25 cellular contexts compared by ENCODE assay signal in the genomic region with DNA sequence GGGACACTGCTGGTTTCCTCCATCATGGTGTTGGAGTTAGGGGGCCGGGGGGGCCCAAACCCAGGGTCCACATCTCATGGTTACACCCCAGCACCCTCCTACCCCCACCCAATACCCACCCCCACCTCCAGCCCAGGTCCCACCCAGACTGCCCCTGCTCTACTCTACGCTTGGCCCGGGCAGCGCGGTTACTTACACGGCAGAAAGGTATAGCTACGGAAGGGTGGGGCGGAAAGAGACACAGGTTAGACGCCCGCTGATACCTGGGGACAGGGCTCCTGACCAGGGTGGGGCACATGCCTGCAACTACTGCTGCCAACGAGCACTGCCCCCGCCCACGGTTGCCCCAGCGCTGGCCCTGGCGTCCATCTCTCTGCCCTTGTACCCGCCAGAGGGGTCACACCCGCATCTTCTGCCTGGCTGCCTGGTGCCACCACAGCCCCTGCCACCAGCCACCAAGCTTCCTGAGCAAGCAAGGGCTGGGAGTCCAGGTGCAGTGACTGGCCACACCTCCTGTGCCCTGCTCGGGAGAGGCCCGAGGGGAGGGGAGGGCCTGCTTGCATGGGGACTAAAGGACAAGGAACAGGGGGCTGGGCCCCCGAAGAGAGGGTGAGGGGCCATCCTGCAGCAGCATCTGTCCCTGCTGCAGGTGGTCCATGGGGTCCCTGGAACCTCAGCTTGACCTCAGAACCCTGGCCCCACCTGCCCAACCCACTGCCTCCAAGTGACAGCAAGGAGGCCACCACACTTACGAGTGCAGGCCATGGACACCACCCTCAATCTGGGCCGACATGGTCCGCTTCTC. TPM values are rescaled to one million over a fixed set of nuclear protein-coding genes. Genes with fewer than 3 reads are reported as not detected.
DNase-seq lines count a peak whose midpoint lies in the region; ATAC-seq, FAIRE-seq and TF ChIP-seq lines count a peak whose summit lies in the region.
"Had no signal": no experiment of that assay in that cellular context is flagged by ENCODE, and none has a peak within 500 bp of the region (broad histone marks: within the 10 kb centered on the region; RNA-seq: fewer than 3 reads in every experiment).

No MANE protein-coding gene starts in this region.

- no peak overlapping the region for H2BK120ac ChIP-seq in neuronal stem cell (ENCODE audit: low read depth, low read length)

- no peaks in the 10 kb centered on the region for H3K9me3 Mint-ChIP-seq in type B pancreatic cell
- H3K9me3 Mint-ChIP-seq in CD8-positive, alpha-beta T cell, result no peaks in the 10 kb centered on the region
- H3K9me3 Mint-ChIP-seq: CD14-positive monocyte; CD4-positive, alpha-beta T cell; H9 had no signal

- peak overlapping the region; percentile 25 for H3K14ac ChIP-seq in neuronal stem cell (ENCODE audit: low read length)

- ATAC-seq in RWPE2 (ENCODE audit: low read depth), result no peak
- ATAC-seq in CD8-positive, alpha-beta T cell, result no peak
- ATAC-seq: A549, HCT116 had no signal

- TF ChIP-seq CTCF in RWPE2 (IDR thresholded peaks at IDR 0.05; ENCODE audit: poor library complexity, severe bottlenecking) (no peak), type B pancreatic cell (conservative IDR thresholded peaks at IDR 0.05) (no peak)
- no peak for TF ChIP-seq CTCF in CD8-positive, alpha-beta T cell (IDR thresholded peaks at IDR 0.05)

- DNase-seq in H7, result peak; percentile 41
- peak; percentile 63 for DNase-seq in RWPE2 (ENCODE audit: low spot score)
- DNase-seq in neuronal stem cell (ENCODE audit: low spot score), result no peak
- peak; percentile 41 for DNase-seq in small intestine
- DNase-seq in type B pancreatic cell (ENCODE audit: extremely low spot score, unreplicated experiment), result no peak
- DNase-seq in CD8-positive, alpha-beta T cell, result no peak
- no peak for DNase-seq in activated CD4-positive, CD25-positive, alpha-beta regulatory T cell (lab: John Stamatoyannopoulos, UW)
- DNase-seq: 8988T; ACHN; AML-193; BE2C; CD4-positive, alpha-beta T cell; COR-L47; DMS153; DND-41; GM23248; H9 had no signal

- H3K4me3 Mint-ChIP-seq in type B pancreatic cell, result no peak overlapping the region
- H3K4me3 Mint-ChIP-seq in CD8-positive, alpha-beta T cell, result no peak overlapping the region
- H3K4me3 Mint-ChIP-seq: CD14-positive monocyte; CD4-positive, alpha-beta T cell; H9 had no signal

- H4K91ac ChIP-seq in neuronal stem cell (ENCODE audit: low read depth, low read length, poor library complexity), result no peak overlapping the region

- no peak overlapping the region for H3K4me2 ChIP-seq in neuronal stem cell (ENCODE audit: insufficient read depth, low read length, poor library complexity, severe bottlenecking)
- H3K4me2 ChIP-seq: A549; BLaER1 treated with 17β-estradiol and CSF1 and Interleukin-3, amounts not matched to agents 10 nM and 100 nM had no signal

- H3K4me3 ChIP-seq in H7 (ENCODE audit: insufficient read depth, low read depth, low read length) (no peak overlapping the region), RWPE2 (ENCODE audit: severe bottlenecking) (no peak overlapping the region), neuronal stem cell (ENCODE audit: low read length in 2 of 2) (no peak overlapping the region), small intestine (ENCODE audit: low read depth in 1 of 2, low read length in 2 of 2) (no peak overlapping the region)
- H3K4me3 ChIP-seq in CD8-positive, alpha-beta T cell (ENCODE audit: low read depth, low read length), result no peak overlapping the region
- H3K4me3 ChIP-seq: A549; BLaER1 treated with 17β-estradiol and CSF1 and Interleukin-3, amounts not matched to agents 10 nM and 100 nM; GM23248 had no signal

- no peaks in the 10 kb centered on the region for H3K27me3 Mint-ChIP-seq in type B pancreatic cell
- H3K27me3 Mint-ChIP-seq in CD8-positive, alpha-beta T cell (ENCODE audit: low read depth), result no peaks in the 10 kb centered on the region
- H3K27me3 Mint-ChIP-seq: CD4-positive, alpha-beta T cell had no signal

- H3K9ac ChIP-seq in neuronal stem cell (ENCODE audit: low read depth, low read length, poor library complexity), result peak overlapping the region; percentile 35
- H3K9ac ChIP-seq: BLaER1 treated with 17β-estradiol and CSF1 and Interleukin-3, amounts not matched to agents 10 nM and 100 nM; GM23248 had no signal

- H3K27ac Mint-ChIP-seq in type B pancreatic cell, result no peak overlapping the region
- H3K27ac Mint-ChIP-seq in CD8-positive, alpha-beta T cell, result no peak overlapping the region
- H3K27ac Mint-ChIP-seq: CD4-positive, alpha-beta T cell; H9 had no signal

- H3K18ac ChIP-seq in neuronal stem cell (ENCODE audit: low read length), result no peak overlapping the region

- WGBS in neuronal stem cell (ENCODE audit: extremely low coverage in 2 of 2, insufficient read length in 2 of 2, insufficient replicate concordance in 1 of 2), 2 donors, result no CpG with 5 or more reads among the region's 23 CpGs
- WGBS in small intestine, 3 donors, result 40 to 83% (median 67%) methylated on average over 18 to 23 of the region's 23 CpGs

- no peak overlapping the region for H2BK12ac ChIP-seq in neuronal stem cell (ENCODE audit: low read length)

- H4K8ac ChIP-seq in neuronal stem cell (ENCODE audit: low read depth, low read length), result no peak overlapping the region

- H3K4me1 ChIP-seq in RWPE2 (ENCODE audit: insufficient read depth, poor library complexity, severe bottlenecking) (no peaks in the 10 kb centered on the region), neuronal stem cell (ENCODE audit: control insufficient read depth in 2 of 2, insufficient read depth in 1 of 2, low read depth in 1 of 2, low read length in 2 of 2) (peaks cover 13 to 14% of the 10 kb centered on the region in 2 donors), small intestine (ENCODE audit: control insufficient read depth in 2 of 2, insufficient read depth in 1 of 2, low read depth in 1 of 2, low read length in 1 of 2) (no peaks in the 10 kb centered on the region)
- no peaks in the 10 kb centered on the region for H3K4me1 ChIP-seq in CD8-positive, alpha-beta T cell (ENCODE audit: insufficient read depth, low read length)
- H3K4me1 ChIP-seq: A549 had no signal

- H3K4me1 Mint-ChIP-seq in type B pancreatic cell (ENCODE audit: unreplicated experiment), result no peaks in the 10 kb centered on the region
- no peaks in the 10 kb centered on the region for H3K4me1 Mint-ChIP-seq in CD8-positive, alpha-beta T cell (ENCODE audit: low read depth)

- peaks cover 4% of the 10 kb centered on the region for H3K36me3 Mint-ChIP-seq in type B pancreatic cell
- peaks cover 59% of the 10 kb centered on the region for H3K36me3 Mint-ChIP-seq in CD8-positive, alpha-beta T cell

- POLR2A ChIA-PET in CD8-positive, alpha-beta T cell (lab: Charles Lee), result interaction anchor here (1.1 kb wide), 1 partner anchor 17 kb away, joined by 3 read pairs; no protein-coding TSS in a partner anchor

- intact Hi-C loops in CD8-positive, alpha-beta T cell (cut with DNase I, micrococcal nuclease), result no loop called here

- CTCF ChIA-PET in CD8-positive, alpha-beta T cell (lab: Charles Lee), result interaction anchor here (0.8 to 2.3 kb wide), 4 partner anchors 13 to 46 kb away, joined by 3 to 16 read pairs (median 5); no protein-coding TSS in a partner anchor

- no peaks in the 10 kb centered on the region for H3K27me3 ChIP-seq in H7 (ENCODE audit: control insufficient read depth, insufficient read depth, low read length)
- H3K27me3 ChIP-seq in RWPE2 (ENCODE audit: insufficient read depth, poor library complexity, severe bottlenecking), result no peaks in the 10 kb centered on the region
- H3K27me3 ChIP-seq in neuronal stem cell (ENCODE audit: control insufficient read depth in 3 of 3, insufficient read depth in 3 of 3, low read depth in 1 of 3, low read length in 3 of 3), result no peaks in the 10 kb centered on the region
- H3K27me3 ChIP-seq in small intestine (ENCODE audit: control insufficient read depth in 2 of 2, insufficient read depth in 2 of 2, low read length in 2 of 2), result no peaks in the 10 kb centered on the region
- H3K27me3 ChIP-seq in CD8-positive, alpha-beta T cell (ENCODE audit: insufficient read depth, low read length), result no peaks in the 10 kb centered on the region
- H3K27me3 ChIP-seq: BE2C; BLaER1 treated with 17β-estradiol and CSF1 and Interleukin-3, amounts not matched to agents 10 nM and 100 nM had no signal

- H3K4ac ChIP-seq in neuronal stem cell (ENCODE audit: low read length), result no peak overlapping the region

- H2BK5ac ChIP-seq in neuronal stem cell (ENCODE audit: low read length), result no peak overlapping the region

- peaks cover 4% of the 10 kb centered on the region for H3K79me1 ChIP-seq in neuronal stem cell (ENCODE audit: low read depth, low read length)

- H3K23ac ChIP-seq in neuronal stem cell (ENCODE audit: low read depth, low read length, poor library complexity), result peak overlapping the region; percentile 58

- H2BK15ac ChIP-seq in neuronal stem cell (ENCODE audit: low read length), result peak overlapping the region; percentile 23

- FAIRE-seq in small intestine (lab: Jason Lieb, UNC), result no peak
- FAIRE-seq: A549, G401.6, GM12892, GM19239, H1 had no signal

- H3K9me3 ChIP-seq in RWPE2 (ENCODE audit: severe bottlenecking) (no peaks in the 10 kb centered on the region), neuronal stem cell (replicated peaks in 1 of 2; ENCODE audit: control insufficient read depth in 2 of 2, insufficient read depth in 1 of 2, low read depth in 1 of 2, low read length in 2 of 2) (no peaks in the 10 kb centered on the region), small intestine (ENCODE audit: control insufficient read depth, low read depth) (no peaks in the 10 kb centered on the region)
- no peaks in the 10 kb centered on the region for H3K9me3 ChIP-seq in CD8-positive, alpha-beta T cell (ENCODE audit: low read length)
- H3K9me3 ChIP-seq: A549; BE2C; BLaER1 treated with 17β-estradiol and CSF1 and Interleukin-3, amounts not matched to agents 10 nM and 100 nM had no signal

- H2AFZ ChIP-seq in neuronal stem cell (ENCODE audit: low read length), result no peak overlapping the region
- H2AFZ ChIP-seq: GM23248 had no signal

- H3K36me3 ChIP-seq in H7 (replicated peaks; ENCODE audit: control insufficient read depth, insufficient read depth, low read length), result 0 out of 2 replicates have a peak, but pooled peaks cover 2% of the 10 kb centered on the region
- peaks cover 33% of the 10 kb centered on the region for H3K36me3 ChIP-seq in RWPE2 (ENCODE audit: low read depth)
- H3K36me3 ChIP-seq in neuronal stem cell (replicated peaks in 1 of 2; ENCODE audit: control insufficient read depth in 2 of 2, insufficient read depth in 2 of 2, low read length in 2 of 2), result peaks cover 24 to 36% of the 10 kb centered on the region in 2 donors
- H3K36me3 ChIP-seq in small intestine (ENCODE audit: control insufficient read depth in 2 of 2, insufficient read depth in 2 of 2, low read length in 2 of 2), result peaks cover 0 to 2% of the 10 kb centered on the region in 2 donors
- peaks cover 25% of the 10 kb centered on the region for H3K36me3 ChIP-seq in CD8-positive, alpha-beta T cell (ENCODE audit: insufficient read depth, low read length)

- no peak overlapping the region for H3K27ac ChIP-seq in RWPE2 (ENCODE audit: poor library complexity, severe bottlenecking)
- no peak overlapping the region for H3K27ac ChIP-seq in neuronal stem cell (replicated peaks; ENCODE audit: low read length)
- H3K27ac ChIP-seq in small intestine (ENCODE audit: low read depth in 1 of 2, low read length in 1 of 2), result no peak overlapping the region
- no peak overlapping the region for H3K27ac ChIP-seq in CD8-positive, alpha-beta T cell (ENCODE audit: low read depth, low read length)
- H3K27ac ChIP-seq: A549; BLaER1 treated with 17β-estradiol and CSF1 and Interleukin-3, amounts not matched to agents 10 nM and 100 nM; GM23248 had no signal

- H2AK5ac ChIP-seq in neuronal stem cell (ENCODE audit: low read depth, low read length), result peak overlapping the region; percentile 16

RNA-seq across cellular contexts. Expression of gene IMPDH1, which starts 16.1 kb away (rescaled TPM):
- total RNA-seq in H7 (2014; rRNA removed; shearing (Covaris generic)), result 27.2 and 45.7 TPM in 2 replicates
- 39.6 TPM for polyA plus RNA-seq in neuronal stem cell (2013, experiment 1 of 2)
- 38.1 TPM for polyA plus RNA-seq in neuronal stem cell (2013, experiment 2 of 2)
- 10 to 100 TPM in 2 of 3 donors, 1 to 10 TPM in 1; 4.5 to 19.0 (median 11.3) TPM for polyA plus RNA-seq in small intestine
- total RNA-seq in type B pancreatic cell (ENCODE audit: low replicate concordance), result 34.4 and 42.2 TPM in 2 replicates
- total RNA-seq in CD8-positive, alpha-beta T cell, result 10 to 100 TPM; 19.6 to 20.6 TPM

RNA-seq across cellular contexts. Expression of gene PRRT4, which starts 32.2 kb away (rescaled TPM):
- total RNA-seq in H7 (2014; rRNA removed; shearing (Covaris generic)), result 0.14 and 0.67 TPM in 2 replicates
- polyA plus RNA-seq in neuronal stem cell (2013, experiment 1 of 2), result 1.2 TPM
- 1.4 TPM for polyA plus RNA-seq in neuronal stem cell (2013, experiment 2 of 2)
- 1 to 10 TPM in 1 of 3 donors, not detected in 2; 1.3 TPM for polyA plus RNA-seq in small intestine
- 7.0 and 7.7 TPM in 2 replicates for total RNA-seq in type B pancreatic cell (ENCODE audit: low replicate concordance)
- under 1 TPM in 1 of 2 experiments, not detected in 1; 0.28 TPM for total RNA-seq in CD8-positive, alpha-beta T cell
- total RNA-seq: GM23248 had no signal
- polyA plus RNA-seq: CD14-positive monocyte, GM23248 had no signal

RNA-seq across cellular contexts. Expression of gene RBM28, which starts 50.0 kb away (rescaled TPM):
- total RNA-seq in H7 (2014; rRNA removed; shearing (Covaris generic)), result 24.2 and 29.4 TPM in 2 replicates
- polyA plus RNA-seq in neuronal stem cell (2013, experiment 1 of 2), result 28.9 TPM
- 28.7 TPM for polyA plus RNA-seq in neuronal stem cell (2013, experiment 2 of 2)
- 10 to 100 TPM; 11.2 to 15.1 (median 14.1) TPM for polyA plus RNA-seq in small intestine
- total RNA-seq in type B pancreatic cell (ENCODE audit: low replicate concordance), result 49.0 and 59.7 TPM in 2 replicates
- total RNA-seq in CD8-positive, alpha-beta T cell, result 10 to 100 TPM; 13.1 to 14.7 TPM

Comparison
In these comparisons a context has a peak if more than half of its experiments do, and no peak if none do; other contexts are left out.
1. DNase-seq: peak in H7 (single experiment), RWPE2 (single experiment) and small intestine (single experiment); none in neuronal stem cell (single experiment), type B pancreatic cell (single experiment), CD8-positive, alpha-beta T cell (0 of 7) and activated CD4-positive, CD25-positive, alpha-beta regulatory T cell (0 of 4).